ENCODE assay signal across 16 cellular contexts in the genomic region with DNA sequence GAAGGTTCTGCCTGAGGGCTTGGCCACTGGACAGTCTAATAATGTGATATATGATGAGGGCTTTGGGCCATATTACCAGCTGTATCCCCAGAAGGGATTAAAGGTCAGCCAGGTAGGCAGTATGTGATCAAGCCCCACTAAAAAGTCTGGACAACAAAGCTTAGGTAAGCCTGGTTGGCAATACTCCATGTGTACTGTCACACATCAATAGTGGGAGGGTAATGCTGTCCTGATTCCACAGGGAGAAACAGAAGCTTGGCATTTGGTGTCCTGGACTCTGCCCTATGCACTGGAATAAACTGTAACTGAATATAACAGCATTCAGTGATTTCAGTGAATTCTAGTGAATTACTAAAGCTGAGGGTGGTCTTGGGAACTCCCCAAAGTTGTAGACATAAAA.
DNase-seq lines count a peak whose midpoint lies in the region; ATAC-seq, FAIRE-seq and TF ChIP-seq lines count a peak whose summit lies in the region.
"Had no signal": no experiment of that assay in that cellular context is flagged by ENCODE, and none has a peak within 500 bp of the region (broad histone marks: within the 10 kb centered on the region; RNA-seq: fewer than 3 reads in every experiment).

No MANE protein-coding gene starts in this region.

- TF ChIP-seq CTCF in right lobe of liver (IDR thresholded peaks at IDR 0.05) (no peak), breast epithelium (IDR thresholded peaks at IDR 0.05) (no peak)

- no peak overlapping the region for H3K4me3 ChIP-seq in right lobe of liver
- H3K4me3 ChIP-seq in small intestine (ENCODE audit: low read depth in 1 of 2, low read length in 2 of 2), result no peak overlapping the region
- no peak overlapping the region for H3K4me3 ChIP-seq in breast epithelium
- H3K4me3 ChIP-seq: A549, BLaER1 had no signal

- peaks cover 0 to 6% (median 2%) of the 10 kb centered on the region in 4 donors for H3K4me1 ChIP-seq in right lobe of liver
- H3K4me1 ChIP-seq in small intestine (ENCODE audit: control insufficient read depth in 2 of 2, insufficient read depth in 1 of 2, low read depth in 1 of 2, low read length in 1 of 2), result no peaks in the 10 kb centered on the region
- H3K4me1 ChIP-seq in breast epithelium, result no peaks in the 10 kb centered on the region
- H3K4me1 ChIP-seq: A549, BLaER1 had no signal

- DNase-seq in left colon (no peak), right lobe of liver (peak in 1 of 3 donors; percentile 85), small intestine (peak; percentile 58), posterior vena cava (ENCODE audit: low spot score) (no peak), breast epithelium (ENCODE audit: low spot score in 2 of 2) (no peak)
- no peak for DNase-seq in activated CD4-positive, CD25-positive, alpha-beta regulatory T cell treated with anti-CD3 and anti-CD28 coated beads, Interleukin-2, amount 50 U/mL, for 72 hours
- DNase-seq: DMS153, DMS79, GDM1, GOT3, H7 had no signal

- H3K9me3 ChIP-seq in right lobe of liver, result no peaks in the 10 kb centered on the region
- H3K9me3 ChIP-seq in small intestine (ENCODE audit: control insufficient read depth, low read depth), result no peaks in the 10 kb centered on the region
- H3K9me3 ChIP-seq in breast epithelium, result no peaks in the 10 kb centered on the region
- H3K9me3 ChIP-seq: A549, BLaER1 had no signal

- ATAC-seq in GM18867 (IDR thresholded peaks at IDR 0.05; ENCODE audit: unreplicated experiment) (peak; percentile 3), left colon (peak; percentile 81), right lobe of liver (peak; percentile 99 to 100 (median 99))
- ATAC-seq: A549 had no signal

- no peak for TF ChIP-seq POLR2A in right lobe of liver (IDR thresholded peaks at IDR 0.05)
- TF ChIP-seq POLR2A in breast epithelium (IDR thresholded peaks at IDR 0.05), result no peak

- H3K27ac ChIP-seq in right lobe of liver (peak overlapping the region; percentile 56 to 73 (median 72)), small intestine (ENCODE audit: low read depth in 1 of 2, low read length in 1 of 2) (no peak overlapping the region), breast epithelium (no peak overlapping the region)
- H3K27ac ChIP-seq: 22Rv1, A549, BLaER1 had no signal

- no peaks in the 10 kb centered on the region for H3K36me3 ChIP-seq in right lobe of liver
- no peaks in the 10 kb centered on the region for H3K36me3 ChIP-seq in small intestine (ENCODE audit: control insufficient read depth in 2 of 2, insufficient read depth in 2 of 2, low read length in 2 of 2)
- H3K36me3 ChIP-seq in breast epithelium, result no peaks in the 10 kb centered on the region
- H3K36me3 ChIP-seq: BLaER1 had no signal

- intact Hi-C loops in left colon (cut with DNase I, micrococcal nuclease) (no loop called here), right lobe of liver (cut with DNase I) (no loop called here), posterior vena cava (cut with DNase I) (no loop called here), breast epithelium (cut with DNase I; ENCODE audit: low total_unique reads) (no loop called here)

- no peaks in the 10 kb centered on the region for H3K27me3 ChIP-seq in right lobe of liver
- H3K27me3 ChIP-seq in small intestine (ENCODE audit: control insufficient read depth in 2 of 2, insufficient read depth in 2 of 2, low read length in 2 of 2), result no peaks in the 10 kb centered on the region
- H3K27me3 ChIP-seq in breast epithelium, result no peaks in the 10 kb centered on the region
- H3K27me3 ChIP-seq: BLaER1 had no signal

- no peak for FAIRE-seq in small intestine (lab: Jason Lieb, UNC)
- FAIRE-seq: A549, HTR-8/SVneo had no signal

Comparison
In these comparisons a context has a peak if more than half of its experiments do, and no peak if none do; other contexts are left out.
1. ATAC-seq: peak in every context shown above with its lines; median percentile 99 in right lobe of liver; 81 in left colon; 3 in GM18867.
2. H3K27ac ChIP-seq: peak in right lobe of liver (3 of 3); none in small intestine (0 of 2) and breast epithelium (0 of 2).